Comparison of ENCODE assay signal across 8 cellular contexts in genomic region chr17:81667754-81668153, GRCh38. TPM values are rescaled to one million over a fixed set of nuclear protein-coding genes. Genes with fewer than 3 reads are reported as not detected.
A peak's percentile ranks its signal among the peaks of the same experiment; 100 is the strongest.
DNase-seq lines count a peak whose midpoint lies in the region; ATAC-seq and TF ChIP-seq lines count a peak whose summit lies in the region.

No MANE protein-coding gene starts in this region.

- H3K4me3 Mint-ChIP-seq in IgD-negative memory B cell: peak overlapping the region; percentile 92 to 97 (median 96)
- peak overlapping the region; percentile 97 for H3K4me3 Mint-ChIP-seq in activated CD8-positive, alpha-beta T cell treated with anti-CD3 and anti-CD28 coated beads, Interleukin-2, amount 10 ng/mL, durations not matched to agents 7 days and 5 days

- no peak overlapping the region for H2AFZ ChIP-seq in osteoblast (ENCODE audit: low read length)

- WGBS in right lobe of liver (ENCODE audit: insufficient coverage, low coverage, low lambda C conversion rate, missing lambda C conversion rate): 88% methylated on average over 15 of the region's 18 CpGs

- peak overlapping the region; percentile 91 to 99 (median 95); a peak in 19 of 22 replicates for H3K9ac ChIP-seq in BLaER1 treated with 17β-estradiol and CSF1 and Interleukin-3, amounts not matched to agents 10 nM and 100 nM

- no peak for TF ChIP-seq CTCF in right lobe of liver (IDR thresholded peaks at IDR 0.05)
- no peak for TF ChIP-seq CTCF in osteoblast (IDR thresholded peaks at IDR 0.05; ENCODE audit: extremely low read depth, low read depth, low read length)
- no peak for TF ChIP-seq CTCF in GM10266 (IDR thresholded peaks at IDR 0.05; ENCODE audit: control insufficient read depth, insufficient read depth, low read depth, missing control alignments)

- peaks cover 55 to 69% (median 65%) of the 10 kb centered on the region in 11 experiments for H3K36me3 ChIP-seq in BLaER1 treated with 17β-estradiol and CSF1 and Interleukin-3, amounts not matched to agents 10 nM and 100 nM
- H3K36me3 ChIP-seq in right lobe of liver: peaks cover 0 to 36% (median 6%) of the 10 kb centered on the region in 4 donors
- H3K36me3 ChIP-seq in osteoblast (ENCODE audit: insufficient read depth, low read length): peaks cover 31% of the 10 kb centered on the region

- H4K20me1 ChIP-seq in BLaER1 treated with 17β-estradiol and CSF1 and Interleukin-3, amounts not matched to agents 10 nM and 100 nM: peaks cover 0 to 50% (median 35%) of the 10 kb centered on the region in 11 experiments; a peak in 16 of 22 replicates
- no peaks in the 10 kb centered on the region for H4K20me1 ChIP-seq in osteoblast (ENCODE audit: insufficient read depth, low read length)

- ATAC-seq in activated CD8-positive, alpha-beta T cell treated with anti-CD3 and anti-CD28 coated beads, Interleukin-2, amount 10 ng/mL, durations not matched to agents 7 days and 5 days: no peak
- ATAC-seq in right lobe of liver: no peak
- ATAC-seq in GM18502 (IDR thresholded peaks at IDR 0.05; ENCODE audit: poor library complexity, unreplicated experiment): no peak

- no peak for TF ChIP-seq POLR2A in right lobe of liver (IDR thresholded peaks at IDR 0.05)

- no peaks in the 10 kb centered on the region for H3K27me3 Mint-ChIP-seq in IgD-negative memory B cell
- H3K27me3 Mint-ChIP-seq in activated CD8-positive, alpha-beta T cell treated with anti-CD3 and anti-CD28 coated beads, Interleukin-2, amount 10 ng/mL, durations not matched to agents 7 days and 5 days (ENCODE audit: low read depth): no peaks in the 10 kb centered on the region

- H3K9me3 Mint-ChIP-seq in IgD-negative memory B cell: no peaks in the 10 kb centered on the region
- H3K9me3 Mint-ChIP-seq in activated CD8-positive, alpha-beta T cell treated with anti-CD3 and anti-CD28 coated beads, Interleukin-2, amount 10 ng/mL, durations not matched to agents 7 days and 5 days (ENCODE audit: insufficient read depth): no peaks in the 10 kb centered on the region

- no peaks in the 10 kb centered on the region for H3K36me3 Mint-ChIP-seq in IgD-negative memory B cell
- peaks cover 63% of the 10 kb centered on the region for H3K36me3 Mint-ChIP-seq in activated CD8-positive, alpha-beta T cell treated with anti-CD3 and anti-CD28 coated beads, Interleukin-2, amount 10 ng/mL, durations not matched to agents 7 days and 5 days (ENCODE audit: low read depth)

- intact Hi-C loops in right lobe of liver (cut with DNase I): no loop called here

- CTCF ChIA-PET in activated CD8-positive, alpha-beta T cell treated with anti-CD3 and anti-CD28 coated beads, Interleukin-2, amount 10 ng/mL, durations not matched to agents 7 days and 5 days (lab: Charles Lee): interaction anchor here (1.1 kb wide), 1 partner anchor 35 kb away, joined by 4 read pairs; the partner anchor contains the start of gene MRPL12

- H3K27ac ChIP-seq in BLaER1 treated with 17β-estradiol and CSF1 and Interleukin-3, amounts not matched to agents 10 nM and 100 nM: peak overlapping the region in 9 of 11 experiments; percentile 93 to 99 (median 95); a peak in 12 of 22 replicates
- no peak overlapping the region for H3K27ac ChIP-seq in right lobe of liver
- no peak overlapping the region for H3K27ac ChIP-seq in osteoblast (ENCODE audit: low read depth, low read length)

- peaks cover 35 to 59% (median 52%) of the 10 kb centered on the region in 10 experiments for H3K4me1 ChIP-seq in BLaER1 treated with 17β-estradiol and CSF1 and Interleukin-3, amounts not matched to agents 10 nM and 100 nM
- H3K4me1 ChIP-seq in right lobe of liver: peaks cover 0 to 15% (median 3%) of the 10 kb centered on the region in 4 donors
- peaks cover 13% of the 10 kb centered on the region for H3K4me1 ChIP-seq in osteoblast (ENCODE audit: insufficient read depth, low read length)

- H3K4me2 ChIP-seq in BLaER1 treated with 17β-estradiol and CSF1 and Interleukin-3, amounts not matched to agents 10 nM and 100 nM: peak overlapping the region; percentile 85 to 98 (median 94)
- no peak overlapping the region for H3K4me2 ChIP-seq in osteoblast (ENCODE audit: insufficient read depth, low read length)

- peaks cover 35% of the 10 kb centered on the region for H3K79me2 ChIP-seq in osteoblast (ENCODE audit: insufficient read depth, low read length)

- no peak for DNase-seq in activated CD8-positive, alpha-beta T cell treated with anti-CD3 and anti-CD28 coated beads, Interleukin-2, amount 10 ng/mL, durations not matched to agents 7 days and 5 days
- DNase-seq in right lobe of liver (no peak), osteoblast (ENCODE audit: insufficient read length, low spot score, missing footprints) (no peak), GM10266 (ENCODE audit: extremely low spot score) (no peak), DMS153 (lab: John Stamatoyannopoulos, UW) (no peak)

- H3K27ac Mint-ChIP-seq in IgD-negative memory B cell: peak overlapping the region in 2 of 3 donors; percentile 73 to 77
- H3K27ac Mint-ChIP-seq in activated CD8-positive, alpha-beta T cell treated with anti-CD3 and anti-CD28 coated beads, Interleukin-2, amount 10 ng/mL, durations not matched to agents 7 days and 5 days: peak overlapping the region; percentile 76

- H3K9me3 ChIP-seq in BLaER1 treated with 17β-estradiol and CSF1 and Interleukin-3, amounts not matched to agents 10 nM and 100 nM (replicated peaks in 1 of 11): no peaks in the 10 kb centered on the region
- H3K9me3 ChIP-seq in right lobe of liver (no peaks in the 10 kb centered on the region), osteoblast (ENCODE audit: low read depth, low read length) (no peaks in the 10 kb centered on the region)

- POLR2A ChIA-PET in activated CD8-positive, alpha-beta T cell treated with anti-CD3 and anti-CD28 coated beads, Interleukin-2, amount 10 ng/mL, durations not matched to agents 7 days and 5 days (lab: Charles Lee): no interaction called here

- peaks cover 9 to 20% (median 16%) of the 10 kb centered on the region in 3 donors for H3K4me1 Mint-ChIP-seq in IgD-negative memory B cell
- H3K4me1 Mint-ChIP-seq in activated CD8-positive, alpha-beta T cell treated with anti-CD3 and anti-CD28 coated beads, Interleukin-2, amount 10 ng/mL, durations not matched to agents 7 days and 5 days (ENCODE audit: low read depth): peaks cover 52% of the 10 kb centered on the region

- H3K4me3 ChIP-seq in BLaER1 treated with 17β-estradiol and CSF1 and Interleukin-3, amounts not matched to agents 10 nM and 100 nM: peak overlapping the region; percentile 84 to 100 (median 98)
- H3K4me3 ChIP-seq in right lobe of liver (peak overlapping the region; percentile 98), osteoblast (ENCODE audit: insufficient read depth, low read length) (no peak overlapping the region)

- H3K27me3 ChIP-seq in BLaER1 treated with 17β-estradiol and CSF1 and Interleukin-3, amounts not matched to agents 10 nM and 100 nM: no peaks in the 10 kb centered on the region
- no peaks in the 10 kb centered on the region for H3K27me3 ChIP-seq in right lobe of liver
- no peaks in the 10 kb centered on the region for H3K27me3 ChIP-seq in osteoblast (ENCODE audit: insufficient read depth, low read length)

RNA-seq across cellular contexts. Expression of gene CCDC137, which starts 1.2 kb away (rescaled TPM):
- polyA plus RNA-seq in IgD-negative memory B cell: 27.9 TPM
- total RNA-seq in activated CD8-positive, alpha-beta T cell treated with anti-CD3 and anti-CD28 coated beads, Interleukin-2, amount 10 ng/mL, durations not matched to agents 7 days and 5 days: 10 to 100 TPM; 42.3 to 43.7 TPM
- total RNA-seq in right lobe of liver (10 to 100 TPM in 1 of 6 experiments, 1 to 10 TPM in 5; 5.5 to 35.0 (median 6.5) TPM), osteoblast (4.7 and 5.6 TPM in 2 replicates)

RNA-seq across cellular contexts. Expression of gene OXLD1, which starts 1.3 kb away (rescaled TPM):
- 77.7 TPM for polyA plus RNA-seq in IgD-negative memory B cell
- total RNA-seq in activated CD8-positive, alpha-beta T cell treated with anti-CD3 and anti-CD28 coated beads, Interleukin-2, amount 10 ng/mL, durations not matched to agents 7 days and 5 days: 10 to 100 TPM; 48.5 to 52.3 TPM
- total RNA-seq in right lobe of liver: 10 to 100 TPM in 5 of 6 experiments, 1 to 10 TPM in 1; 8.3 to 24.3 (median 14.6) TPM
- total RNA-seq in osteoblast: 21.0 and 21.5 TPM in 2 replicates

RNA-seq across cellular contexts. Expression of gene PDE6G, which starts 11.4 kb away (rescaled TPM):
- polyA plus RNA-seq in IgD-negative memory B cell: 1.5 TPM
- total RNA-seq in activated CD8-positive, alpha-beta T cell treated with anti-CD3 and anti-CD28 coated beads, Interleukin-2, amount 10 ng/mL, durations not matched to agents 7 days and 5 days: 10 to 100 TPM; 76.5 to 80.3 TPM
- total RNA-seq in right lobe of liver (under 1 TPM in 4 of 6 experiments, not detected in 2; 0.40 to 0.93 (median 0.68) TPM), osteoblast (not detected in 2 replicates)

RNA-seq across cellular contexts. Expression of gene ARL16, which starts 15.8 kb away (rescaled TPM):
- polyA plus RNA-seq in IgD-negative memory B cell: 33.2 TPM
- total RNA-seq in activated CD8-positive, alpha-beta T cell treated with anti-CD3 and anti-CD28 coated beads, Interleukin-2, amount 10 ng/mL, durations not matched to agents 7 days and 5 days: 10 to 100 TPM; 21.3 to 28.4 TPM
- total RNA-seq in right lobe of liver (10 to 100 TPM in 4 of 6 experiments, 1 to 10 TPM in 2; 5.3 to 16.8 (median 11.1) TPM), osteoblast (24.5 and 26.1 TPM in 2 replicates)

RNA-seq across cellular contexts. Expression of gene HGS, which starts 16.1 kb away (rescaled TPM):
- polyA plus RNA-seq in IgD-negative memory B cell: 37.6 TPM
- total RNA-seq in activated CD8-positive, alpha-beta T cell treated with anti-CD3 and anti-CD28 coated beads, Interleukin-2, amount 10 ng/mL, durations not matched to agents 7 days and 5 days: 100 to 1,000 TPM; 107 to 128 TPM
- total RNA-seq in right lobe of liver: 10 to 100 TPM; 30.6 to 46.3 (median 37.3) TPM
- total RNA-seq in osteoblast: 100 and 110 TPM in 2 replicates

Comparison
In these comparisons a context has a peak if more than half of its experiments do, and no peak if none do; other contexts are left out.
1. H3K27ac ChIP-seq: peak in BLaER1 treated with 17β-estradiol and CSF1 and Interleukin-3, amounts not matched to agents 10 nM and 100 nM (9 of 11); none in right lobe of liver (0 of 3) and osteoblast (single experiment).
2. RNA of gene PDE6G, which starts 11.4 kb away (total RNA-seq): 76.5 to 80.3 TPM in activated CD8-positive, alpha-beta T cell treated with anti-CD3 and anti-CD28 coated beads, Interleukin-2, amount 10 ng/mL, durations not matched to agents 7 days and 5 days; 0.40 to 0.93 TPM in right lobe of liver and not detected in osteoblast; every median in the first group is over 10 times any median in the second.